10 cellular contexts compared by ENCODE assay signal in the genomic region with DNA sequence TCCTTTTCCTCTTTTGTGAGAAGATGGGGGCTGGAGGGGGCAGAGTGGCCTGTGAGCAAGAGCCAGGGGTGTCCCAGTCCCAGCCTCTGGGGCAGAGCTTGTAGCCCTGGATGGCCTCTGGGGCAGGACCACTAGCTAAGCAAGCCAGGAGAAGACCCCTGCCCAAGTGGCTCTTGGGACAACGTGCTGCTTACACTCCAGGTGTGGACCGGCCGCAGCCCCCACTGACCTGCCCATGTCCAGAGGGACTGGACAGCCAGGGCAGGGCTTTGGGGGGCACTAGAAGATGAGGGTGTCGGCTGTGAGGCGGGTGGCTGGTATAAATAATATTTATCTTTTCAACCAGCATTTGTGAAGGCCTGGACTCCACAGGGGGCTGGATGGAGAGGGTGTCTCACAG. TPM values are rescaled to one million over a fixed set of nuclear protein-coding genes. Genes with fewer than 3 reads are reported as not detected.
"Had no signal": no experiment of that assay in that cellular context is flagged by ENCODE, and none has a peak within 500 bp of the region (broad histone marks: within the 10 kb centered on the region; RNA-seq: fewer than 3 reads in every experiment).

No MANE protein-coding gene starts in this region.

- H3K4me1 ChIP-seq: HAP-1 had no signal

- H3K4me3 ChIP-seq: GM23248, GM23338, HAP-1 had no signal

- H3K9me3 ChIP-seq: HAP-1 had no signal

- H2AFZ ChIP-seq: GM23248, GM23338 had no signal

- H3K4me2 ChIP-seq: GM23338 had no signal

- FAIRE-seq: H54 had no signal

- H3K27ac ChIP-seq: GM23248 had no signal

- DNase-seq: GOT3, H9, HCEC 1CT had no signal

- H3K9ac ChIP-seq: GM23248 had no signal

- H3K36me3 ChIP-seq: HAP-1 had no signal

RNA-seq across cellular contexts. Expression of a gene that starts 9.2 kb away (rescaled TPM):
- total RNA-seq: GM23248, H4, H7, H9, HFFc6 had no signal
- polyA plus RNA-seq: GM23248, GM23338 had no signal

RNA-seq across cellular contexts. Expression of a gene that starts 51.4 kb away (rescaled TPM):
- total RNA-seq: GM23248, HFFc6 had no signal
- polyA plus RNA-seq: GM23248 had no signal

RNA-seq across cellular contexts. Expression of a gene that starts 58.9 kb away (rescaled TPM):
- total RNA-seq: GM23248 had no signal
